Comparison of ENCODE assay signal across 22 cellular contexts in the genomic region with DNA sequence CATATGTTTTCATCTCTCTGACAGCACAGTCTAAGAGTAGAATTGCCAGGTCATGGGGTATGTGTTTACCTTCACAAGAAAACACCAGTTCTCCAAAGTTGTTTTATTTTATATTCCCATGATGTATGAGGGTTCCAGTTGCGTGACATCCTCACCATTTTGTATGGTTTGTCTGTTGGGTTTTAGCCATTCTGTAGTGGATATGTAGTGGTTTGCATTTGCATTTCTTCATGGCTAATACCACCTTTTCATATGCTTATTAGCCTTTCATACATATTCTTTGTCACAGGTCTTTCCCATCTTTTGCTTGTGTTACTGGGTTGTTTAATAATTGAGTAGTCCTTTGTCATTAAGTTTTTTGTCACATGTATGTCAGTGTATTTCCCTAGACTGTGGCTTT.
"Had no signal": no experiment of that assay in that cellular context is flagged by ENCODE, and none has a peak within 500 bp of the region (broad histone marks: within the 10 kb centered on the region; RNA-seq: fewer than 3 reads in every experiment).

No MANE protein-coding gene starts in this region.

- H3K27me3 ChIP-seq: breast epithelium, esophagus muscularis mucosa, heart right ventricle, neutrophil, pancreas, upper lobe of right lung had no signal

- H3K4me3 ChIP-seq: breast epithelium, esophagus muscularis mucosa, heart right ventricle, pancreas, smooth muscle cell, thoracic aorta, upper lobe of right lung had no signal

- H3K36me3 ChIP-seq: breast epithelium had no signal

- H3K27ac ChIP-seq: breast epithelium, esophagus muscularis mucosa, heart right ventricle, neutrophil, pancreas, thoracic aorta, upper lobe of right lung had no signal

- ATAC-seq: activated CD4-positive, CD25-positive, alpha-beta regulatory T cell treated with anti-CD3 and anti-CD28 coated beads, Interleukin-2, amount 50 U/mL, for 24 hours; activated T-helper 17 cell treated with anti-CD3 and anti-CD28 coated beads, Interleukin-2, amount 50 U/mL, for 72 hours; heart right ventricle; naive thymus-derived CD8-positive, alpha-beta T cell; pancreas; sciatic nerve; stimulated activated memory B cell treated with anti-CD40 and anti-IgM and Interleukin-4, amounts not matched to agents 10 μg/mL and 1 μg/mL and 100 μg/mL, for 72 hours; T-cell; upper lobe of right lung had no signal

- H3K9me3 ChIP-seq: neutrophil, pancreas, upper lobe of right lung had no signal

- H3K4me1 ChIP-seq: breast epithelium, pancreas, upper lobe of right lung had no signal

- FAIRE-seq: astrocyte, endothelial cell of umbilical vein, pancreas had no signal

- DNase-seq: activated CD4-positive, alpha-beta T cell treated with anti-CD3 and anti-CD28 coated beads, Interleukin-2, amount 50 U/mL, for 48 hours; activated naive CD4-positive, alpha-beta T cell treated with Interleukin-2 at 50 U/mL for 16 hours; effector memory CD4-positive, alpha-beta T cell; heart right ventricle; mesenchymal stem cell; naive thymus-derived CD8-positive, alpha-beta T cell; pancreas; stimulated activated CD4-positive, alpha-beta T cell treated with anti-CD3 and anti-CD28 coated beads, Interleukin-4, amount 100 ng/mL, for 24 hours; T-cell; T-helper 9 cell; upper lobe of right lung had no signal

- H3K4me2 ChIP-seq: smooth muscle cell had no signal
